ENCODE assay signal across 16 cellular contexts in genomic region chr11:8031248-8032115, GRCh38. TPM values are rescaled to one million over a fixed set of nuclear protein-coding genes. Genes with fewer than 3 reads are reported as not detected.
"Had no signal": no experiment of that assay in that cellular context is flagged by ENCODE, and none has a peak within 500 bp of the region (broad histone marks: within the 10 kb centered on the region; RNA-seq: fewer than 3 reads in every experiment).

No MANE protein-coding gene starts in this region.

- H3K4me3 ChIP-seq: ovary, smooth muscle cell, thoracic aorta had no signal

- DNase-seq: activated B cell treated with CpG ODN at 0.5 μM for 24 hours; activated CD4-positive, alpha-beta memory T cell treated with anti-CD3 and anti-CD28 coated beads for 36 hours; activated CD4-positive, alpha-beta T cell treated with anti-CD3 and anti-CD28 coated beads for 4 hours; activated effector memory CD4-positive, alpha-beta T cell treated with anti-CD3 and anti-CD28 coated beads, Interleukin-2, amount 50 U/mL, for 16 hours; activated T-cell treated with anti-CD3 and anti-CD28 coated beads, Interleukin-2, amount 50 U/mL, for 72 hours; dermis blood vessel endothelial cell; effector memory CD8-positive, alpha-beta T cell; mammary epithelial cell; stimulated activated CD4-positive, alpha-beta T cell treated with anti-CD3 and anti-CD28 coated beads, Interleukin-4, amount 100 ng/mL, for 24 hours had no signal

- H3K27ac ChIP-seq: ovary, thoracic aorta had no signal

- H3K27me3 ChIP-seq: ovary had no signal

- H3K9me3 Mint-ChIP-seq: activated B cell treated with CpG ODN at 0.5 μM for 24 hours; activated CD4-positive, alpha-beta memory T cell treated with anti-CD3 and anti-CD28 coated beads for 36 hours; activated naive CD4-positive, alpha-beta T cell treated with anti-CD3 and anti-CD28 coated beads, Interleukin-2, amount 50 U/mL, for 24 hours; activated T-cell treated with anti-CD3 and anti-CD28 coated beads, Interleukin-2, amount 50 U/mL, for 72 hours; effector memory CD8-positive, alpha-beta T cell; neural crest cell; stimulated activated effector memory CD8-positive, alpha-beta T cell treated with anti-CD3 and anti-CD28 coated beads, Interleukin-12 subunit alpha, Interleukin-12 subunit beta, amount 100 ng/mL, for 72 hours had no signal

- H3K27ac Mint-ChIP-seq: activated CD4-positive, alpha-beta memory T cell treated with anti-CD3 and anti-CD28 coated beads for 36 hours; activated naive CD4-positive, alpha-beta T cell treated with anti-CD3 and anti-CD28 coated beads, Interleukin-2, amount 50 U/mL, for 24 hours; activated T-cell treated with anti-CD3 and anti-CD28 coated beads, Interleukin-2, amount 50 U/mL, for 72 hours; effector memory CD8-positive, alpha-beta T cell; stimulated activated effector memory CD8-positive, alpha-beta T cell treated with anti-CD3 and anti-CD28 coated beads, Interleukin-12 subunit alpha, Interleukin-12 subunit beta, amount 100 ng/mL, for 72 hours had no signal

- H3K4me3 Mint-ChIP-seq: activated B cell treated with CpG ODN at 0.5 μM for 24 hours; activated CD4-positive, alpha-beta memory T cell treated with anti-CD3 and anti-CD28 coated beads for 36 hours; activated naive CD4-positive, alpha-beta T cell treated with anti-CD3 and anti-CD28 coated beads, Interleukin-2, amount 50 U/mL, for 24 hours; activated T-cell treated with anti-CD3 and anti-CD28 coated beads, Interleukin-2, amount 50 U/mL, for 72 hours; effector memory CD8-positive, alpha-beta T cell; neural crest cell; stimulated activated effector memory CD8-positive, alpha-beta T cell treated with anti-CD3 and anti-CD28 coated beads, Interleukin-12 subunit alpha, Interleukin-12 subunit beta, amount 100 ng/mL, for 72 hours had no signal

- H3K9me3 ChIP-seq: ovary, thoracic aorta had no signal

- H3K36me3 ChIP-seq: ovary, thoracic aorta had no signal

- ATAC-seq: activated T-cell treated with anti-CD3 and anti-CD28 coated beads, Interleukin-2, amount 50 U/mL, for 72 hours; effector memory CD8-positive, alpha-beta T cell; sciatic nerve; stimulated activated effector memory CD8-positive, alpha-beta T cell treated with anti-CD3 and anti-CD28 coated beads, Interleukin-12 subunit alpha, Interleukin-12 subunit beta, amount 100 ng/mL, for 72 hours had no signal

- H3K36me3 Mint-ChIP-seq: activated CD4-positive, alpha-beta memory T cell treated with anti-CD3 and anti-CD28 coated beads for 36 hours; activated naive CD4-positive, alpha-beta T cell treated with anti-CD3 and anti-CD28 coated beads, Interleukin-2, amount 50 U/mL, for 24 hours; stimulated activated effector memory CD8-positive, alpha-beta T cell treated with anti-CD3 and anti-CD28 coated beads, Interleukin-12 subunit alpha, Interleukin-12 subunit beta, amount 100 ng/mL, for 72 hours had no signal

RNA-seq across cellular contexts. Expression of gene TUB, which starts 49.5 kb away (rescaled TPM):
- total RNA-seq: activated B cell treated with CpG ODN at 0.5 μM for 24 hours had no signal
